In genomic region chr2:102520009-102520408, GRCh38 we compare ENCODE assay signal across 9 cellular contexts. TPM values are rescaled to one million over a fixed set of nuclear protein-coding genes. Genes with fewer than 3 reads are reported as not detected.
DNase-seq lines count a peak whose midpoint lies in the region; ATAC-seq and TF ChIP-seq lines count a peak whose summit lies in the region.
"Had no signal": no experiment of that assay in that cellular context is flagged by ENCODE, and none has a peak within 500 bp of the region (broad histone marks: within the 10 kb centered on the region; RNA-seq: fewer than 3 reads in every experiment).

No MANE protein-coding gene starts in this region.

- DNase-seq in AG04449 (ENCODE audit: low read depth, low spot score), result no peak
- DNase-seq in GM12865 (ENCODE audit: low read depth), result peak; percentile 68
- peak; percentile 17 to 36 for DNase-seq in NOMO-1 (lab: John Stamatoyannopoulos, UW; ENCODE audit: unreplicated experiment in 2 of 2)
- DNase-seq in chondrocyte (ENCODE audit: low spot score), result no peak
- peak; percentile 18 for DNase-seq in neuronal stem cell (ENCODE audit: low spot score)
- DNase-seq in NCI-H2107 treated with DMSO at 0.1 percent for 48 hours (lab: John Stamatoyannopoulos, UW; ENCODE audit: unreplicated experiment), result no peak

- H3K27me3 Mint-ChIP-seq in chondrocyte (ENCODE audit: low read depth), result no peaks in the 10 kb centered on the region

- POLR2A ChIA-PET in AG04449 (lab: Yijun Ruan, JAX), result no interaction called here

- H3K27ac ChIP-seq in neuronal stem cell (replicated peaks; ENCODE audit: low read length), result no peak overlapping the region
- H3K27ac ChIP-seq: epithelial cell of prostate had no signal

- H2AFZ ChIP-seq in neuronal stem cell (ENCODE audit: low read length), result no peak overlapping the region

- no peak overlapping the region for H4K8ac ChIP-seq in neuronal stem cell (ENCODE audit: low read depth, low read length)

- H2AK5ac ChIP-seq in neuronal stem cell (ENCODE audit: low read depth, low read length), result no peak overlapping the region

- H3K4me1 Mint-ChIP-seq in chondrocyte (ENCODE audit: low read depth), result peaks cover 1% of the 10 kb centered on the region

- H3K79me1 ChIP-seq in neuronal stem cell (ENCODE audit: low read depth, low read length), result no peaks in the 10 kb centered on the region

- no peak overlapping the region for H3K4me2 ChIP-seq in neuronal stem cell (ENCODE audit: insufficient read depth, low read length, poor library complexity, severe bottlenecking)

- no peak overlapping the region for H3K14ac ChIP-seq in neuronal stem cell (ENCODE audit: low read length)

- no peak overlapping the region for H3K4me3 Mint-ChIP-seq in chondrocyte (ENCODE audit: unreplicated experiment)

- no peaks in the 10 kb centered on the region for H3K4me1 ChIP-seq in neuronal stem cell (ENCODE audit: control insufficient read depth in 2 of 2, insufficient read depth in 1 of 2, low read depth in 1 of 2, low read length in 2 of 2)

- no peak overlapping the region for H3K27ac Mint-ChIP-seq in chondrocyte (ENCODE audit: unreplicated experiment)

- no peaks in the 10 kb centered on the region for H3K9me3 Mint-ChIP-seq in chondrocyte (ENCODE audit: low read depth)

- no peak overlapping the region for H3K4ac ChIP-seq in neuronal stem cell (ENCODE audit: low read length)

- H3K27me3 ChIP-seq in neuronal stem cell (ENCODE audit: control insufficient read depth in 3 of 3, insufficient read depth in 3 of 3, low read depth in 1 of 3, low read length in 3 of 3), result no peaks in the 10 kb centered on the region

- TF ChIP-seq CTCF in AG04449 (IDR thresholded peaks at IDR 0.05; ENCODE audit: insufficient read depth, low read length, missing control alignments) (peak; percentile 46), GM12865 (IDR thresholded peaks at IDR 0.05; ENCODE audit: insufficient read depth, low read depth, low read length, missing control alignments) (peak; percentile 79), chondrocyte (IDR thresholded peaks at IDR 0.05) (peak; percentile 73)

- no peaks in the 10 kb centered on the region for H3K36me3 Mint-ChIP-seq in chondrocyte (ENCODE audit: low read depth)

- H3K4me3 ChIP-seq in AG04449 (ENCODE audit: low read depth, low read length) (no peak overlapping the region), GM12865 (ENCODE audit: low read depth, low read length) (no peak overlapping the region), neuronal stem cell (ENCODE audit: low read length in 2 of 2) (no peak overlapping the region)

- no peak overlapping the region for H4K91ac ChIP-seq in neuronal stem cell (ENCODE audit: low read depth, low read length, poor library complexity)

- no peak overlapping the region for H2BK120ac ChIP-seq in neuronal stem cell (ENCODE audit: low read depth, low read length)

- CTCF ChIA-PET in AG04449 (lab: Yijun Ruan, JAX), result no interaction called here

- no peak overlapping the region for H2BK5ac ChIP-seq in neuronal stem cell (ENCODE audit: low read length)

- no peak overlapping the region for H2BK15ac ChIP-seq in neuronal stem cell (ENCODE audit: low read length)

- no peaks in the 10 kb centered on the region for H3K9me3 ChIP-seq in neuronal stem cell (replicated peaks in 1 of 2; ENCODE audit: control insufficient read depth in 2 of 2, insufficient read depth in 1 of 2, low read depth in 1 of 2, low read length in 2 of 2)

- no CpG with 5 or more reads among the region's 2 CpGs for WGBS in neuronal stem cell (ENCODE audit: extremely low coverage in 2 of 2, insufficient read length in 2 of 2, insufficient replicate concordance in 1 of 2), 2 donors

- no peak overlapping the region for H3K18ac ChIP-seq in neuronal stem cell (ENCODE audit: low read length)

- H2BK12ac ChIP-seq in neuronal stem cell (ENCODE audit: low read length), result no peak overlapping the region

- H3K23ac ChIP-seq in neuronal stem cell (ENCODE audit: low read depth, low read length, poor library complexity), result no peak overlapping the region

- H3K36me3 ChIP-seq in neuronal stem cell (replicated peaks in 1 of 2; ENCODE audit: control insufficient read depth in 2 of 2, insufficient read depth in 2 of 2, low read length in 2 of 2), result no peaks in the 10 kb centered on the region

- no peak overlapping the region for H3K9ac ChIP-seq in neuronal stem cell (ENCODE audit: low read depth, low read length, poor library complexity)

- ATAC-seq in HG02973 (IDR thresholded peaks at IDR 0.05; ENCODE audit: unreplicated experiment) (peak; percentile 78), GM19455 (IDR thresholded peaks at IDR 0.05; ENCODE audit: unreplicated experiment) (no peak)

RNA-seq across cellular contexts. Expression of gene SLC9A4, which starts 47.0 kb away (rescaled TPM):
- not detected in 3 replicates for total RNA-seq in chondrocyte
- not detected for polyA plus RNA-seq in neuronal stem cell (2013, experiment 1 of 2)
- not detected for polyA plus RNA-seq in neuronal stem cell (2013, experiment 2 of 2)

Comparison
In these comparisons a context has a peak if more than half of its experiments do, and no peak if none do; other contexts are left out.
1. DNase-seq: peak in GM12865 (single experiment), NOMO-1 (2 of 2) and neuronal stem cell (single experiment); none in AG04449 (single experiment), chondrocyte (single experiment) and NCI-H2107 treated with DMSO at 0.1 percent for 48 hours (single experiment).
2. Peak in every context shown above with its lines, with median percentiles within 50 percentile points of each other: CTCF ChIP-seq.